In the genomic region with DNA sequence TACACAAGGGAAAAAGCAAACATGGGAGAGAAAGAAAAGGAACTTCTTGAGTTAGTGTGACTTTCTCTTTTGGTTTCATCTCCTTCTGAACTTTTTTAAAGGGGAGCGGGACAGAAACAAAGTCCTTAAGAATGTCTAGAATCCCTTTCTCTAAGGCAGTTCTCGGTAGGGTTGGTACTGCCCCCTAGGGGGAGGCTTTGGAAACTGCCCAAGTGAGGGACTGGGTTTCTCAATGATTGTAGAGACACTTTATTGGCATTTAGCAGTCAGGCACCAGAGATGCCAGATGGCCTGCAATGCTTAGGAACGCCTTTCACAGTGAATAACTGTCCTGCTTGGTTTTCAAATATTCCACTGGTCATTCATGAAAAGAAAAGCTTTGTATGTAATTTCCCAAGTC, we compare ENCODE assay signal across 1 cellular context.
TF ChIP-seq lines count a peak whose summit lies in the region.

No MANE protein-coding gene starts in this region.

TF ChIP-seq in GM23338, 12 proteins besides CTCF, POLR2A, EP300 and RAD21 (continued from another document):
- TF ChIP-seq, protein P1, sequence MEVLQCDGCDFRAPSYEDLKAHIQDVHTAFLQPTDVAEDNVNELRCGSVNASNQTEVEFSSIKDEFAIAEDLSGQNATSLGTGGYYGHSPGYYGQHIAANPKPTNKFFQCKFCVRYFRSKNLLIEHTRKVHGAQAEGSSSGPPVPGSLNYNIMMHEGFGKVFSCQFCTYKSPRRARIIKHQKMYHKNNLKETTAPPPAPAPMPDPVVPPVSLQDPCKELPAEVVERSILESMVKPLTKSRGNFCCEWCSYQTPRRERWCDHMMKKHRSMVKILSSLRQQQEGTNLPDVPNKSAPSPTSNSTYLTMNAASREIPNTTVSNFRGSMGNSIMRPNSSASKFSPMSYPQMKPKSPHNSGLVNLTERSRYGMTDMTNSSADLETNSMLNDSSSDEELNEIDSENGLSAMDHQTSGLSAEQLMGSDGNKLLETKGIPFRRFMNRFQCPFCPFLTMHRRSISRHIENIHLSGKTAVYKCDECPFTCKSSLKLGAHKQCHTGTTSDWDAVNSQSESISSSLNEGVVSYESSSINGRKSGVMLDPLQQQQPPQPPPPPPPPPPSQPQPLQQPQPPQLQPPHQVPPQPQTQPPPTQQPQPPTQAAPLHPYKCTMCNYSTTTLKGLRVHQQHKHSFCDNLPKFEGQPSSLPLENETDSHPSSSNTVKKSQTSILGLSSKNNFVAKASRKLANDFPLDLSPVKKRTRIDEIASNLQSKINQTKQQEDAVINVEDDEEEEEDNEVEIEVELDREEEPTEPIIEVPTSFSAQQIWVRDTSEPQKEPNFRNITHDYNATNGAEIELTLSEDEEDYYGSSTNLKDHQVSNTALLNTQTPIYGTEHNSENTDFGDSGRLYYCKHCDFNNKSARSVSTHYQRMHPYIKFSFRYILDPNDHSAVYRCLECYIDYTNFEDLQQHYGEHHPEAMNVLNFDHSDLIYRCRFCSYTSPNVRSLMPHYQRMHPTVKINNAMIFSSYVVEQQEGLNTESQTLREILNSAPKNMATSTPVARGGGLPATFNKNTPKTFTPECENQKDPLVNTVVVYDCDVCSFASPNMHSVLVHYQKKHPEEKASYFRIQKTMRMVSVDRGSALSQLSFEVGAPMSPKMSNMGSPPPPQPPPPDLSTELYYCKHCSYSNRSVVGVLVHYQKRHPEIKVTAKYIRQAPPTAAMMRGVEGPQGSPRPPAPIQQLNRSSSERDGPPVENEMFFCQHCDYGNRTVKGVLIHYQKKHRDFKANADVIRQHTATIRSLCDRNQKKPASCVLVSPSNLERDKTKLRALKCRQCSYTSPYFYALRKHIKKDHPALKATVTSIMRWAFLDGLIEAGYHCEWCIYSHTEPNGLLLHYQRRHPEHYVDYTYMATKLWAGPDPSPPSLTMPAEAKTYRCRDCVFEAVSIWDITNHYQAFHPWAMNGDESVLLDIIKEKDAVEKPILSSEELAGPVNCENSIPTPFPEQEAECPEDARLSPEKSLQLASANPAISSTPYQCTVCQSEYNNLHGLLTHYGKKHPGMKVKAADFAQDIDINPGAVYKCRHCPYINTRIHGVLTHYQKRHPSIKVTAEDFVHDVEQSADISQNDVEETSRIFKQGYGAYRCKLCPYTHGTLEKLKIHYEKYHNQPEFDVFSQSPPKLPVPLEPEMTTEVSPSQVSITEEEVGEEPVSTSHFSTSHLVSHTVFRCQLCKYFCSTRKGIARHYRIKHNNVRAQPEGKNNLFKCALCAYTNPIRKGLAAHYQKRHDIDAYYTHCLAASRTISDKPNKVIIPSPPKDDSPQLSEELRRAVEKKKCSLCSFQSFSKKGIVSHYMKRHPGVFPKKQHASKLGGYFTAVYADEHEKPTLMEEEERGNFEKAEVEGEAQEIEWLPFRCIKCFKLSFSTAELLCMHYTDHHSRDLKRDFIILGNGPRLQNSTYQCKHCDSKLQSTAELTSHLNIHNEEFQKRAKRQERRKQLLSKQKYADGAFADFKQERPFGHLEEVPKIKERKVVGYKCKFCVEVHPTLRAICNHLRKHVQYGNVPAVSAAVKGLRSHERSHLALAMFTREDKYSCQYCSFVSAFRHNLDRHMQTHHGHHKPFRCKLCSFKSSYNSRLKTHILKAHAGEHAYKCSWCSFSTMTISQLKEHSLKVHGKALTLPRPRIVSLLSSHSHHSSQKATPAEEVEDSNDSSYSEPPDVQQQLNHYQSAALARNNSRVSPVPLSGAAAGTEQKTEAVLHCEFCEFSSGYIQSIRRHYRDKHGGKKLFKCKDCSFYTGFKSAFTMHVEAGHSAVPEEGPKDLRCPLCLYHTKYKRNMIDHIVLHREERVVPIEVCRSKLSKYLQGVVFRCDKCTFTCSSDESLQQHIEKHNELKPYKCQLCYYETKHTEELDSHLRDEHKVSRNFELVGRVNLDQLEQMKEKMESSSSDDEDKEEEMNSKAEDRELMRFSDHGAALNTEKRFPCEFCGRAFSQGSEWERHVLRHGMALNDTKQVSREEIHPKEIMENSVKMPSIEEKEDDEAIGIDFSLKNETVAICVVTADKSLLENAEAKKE (CRISPR knock-in tag; IDR thresholded peaks at IDR 0.05), result no peak
